Comparison of ENCODE assay signal across 29 cellular contexts in the genomic region with DNA sequence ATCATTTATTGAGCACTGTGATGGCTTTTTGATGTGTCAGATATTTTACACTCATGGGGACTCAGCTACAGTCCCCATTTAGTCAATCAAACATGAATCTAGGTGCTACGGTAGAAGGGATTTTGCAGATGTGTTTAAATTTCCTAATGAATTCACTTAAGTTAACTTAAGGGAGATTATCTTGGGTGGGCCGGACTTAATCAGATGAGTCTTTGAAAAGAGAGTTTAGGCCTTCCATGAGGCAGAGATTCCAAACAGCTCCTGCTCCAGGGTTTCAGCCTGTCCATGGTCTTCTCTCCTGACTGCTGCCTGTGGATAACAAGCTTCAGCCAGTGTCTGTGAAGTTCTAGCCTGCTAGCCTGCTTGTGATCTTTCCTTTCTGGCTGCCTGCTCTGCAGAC.
"Had no signal": no experiment of that assay in that cellular context is flagged by ENCODE, and none has a peak within 500 bp of the region (broad histone marks: within the 10 kb centered on the region; RNA-seq: fewer than 3 reads in every experiment).

No MANE protein-coding gene starts in this region.

- DNase-seq: stimulated activated CD4-positive, alpha-beta T cell treated with anti-CD3 and anti-CD28 coated beads, Interleukin-2, amount 100 ng/mL, for 48 hours; stimulated activated CD4-positive, alpha-beta T cell treated with anti-CD3 and anti-CD28 coated beads, Interleukin-4, amount 100 ng/mL, for 1 hour; stimulated activated CD4-positive, alpha-beta T cell treated with anti-CD3 and anti-CD28 coated beads, Interleukin-4, amount 100 ng/mL, for 24 hours; stimulated activated CD4-positive, alpha-beta T cell treated with anti-CD3 and anti-CD28 coated beads, Interleukin-4, amount 100 ng/mL, for 4 hours; stimulated activated CD8-positive, alpha-beta memory T cell treated with anti-CD3 and anti-CD28 coated beads, Interleukin-4, amount 100 ng/mL, for 48 hours; stimulated activated naive B cell treated with anti-CD40 and anti-IgM and Interleukin-4, amounts not matched to agents 10 μg/mL and 1 μg/mL and 100 μg/mL, for 72 hours; stimulated activated naive CD4-positive, alpha-beta T cell; stimulated activated naive CD4-positive, alpha-beta T cell treated with Interleukin-2 at 50 U/mL for 16 hours; stimulated activated naive CD8-positive, alpha-beta T cell treated with anti-CD3 and anti-CD28 coated beads, Interleukin-15, amount 100 ng/mL, for 72 hours; stimulated activated naive CD8-positive, alpha-beta T cell treated with anti-CD3 and anti-CD28 coated beads, Interleukin-15, Interleukin-2, amounts not matched to agents 100 U/mL and 50 U/mL, for 24 hours; stomach; substantia nigra; testis; thyroid gland; tibial artery; transverse colon; trophoblast cell; upper lobe of left lung; upper lobe of right lung; uterus had no signal

- H3K4me1 Mint-ChIP-seq: stimulated activated effector memory CD8-positive, alpha-beta T cell treated with anti-CD3 and anti-CD28 coated beads, Interleukin-12 subunit alpha, Interleukin-12 subunit beta, amount 100 ng/mL, for 72 hours; stimulated activated memory B cell treated with anti-CD40 and anti-IgM and Interleukin-4, amounts not matched to agents 10 μg/mL and 1 μg/mL and 100 μg/mL, for 72 hours; stimulated activated naive B cell treated with anti-CD40 and anti-IgM and Interleukin-4, amounts not matched to agents 10 μg/mL and 1 μg/mL and 100 μg/mL, for 72 hours; stimulated activated naive CD8-positive, alpha-beta T cell treated with anti-CD3 and anti-CD28 coated beads, Interleukin-15, amount 100 ng/mL, for 72 hours had no signal

- H3K36me3 Mint-ChIP-seq: stimulated activated effector memory CD8-positive, alpha-beta T cell treated with anti-CD3 and anti-CD28 coated beads, Interleukin-12 subunit alpha, Interleukin-12 subunit beta, amount 100 ng/mL, for 72 hours; stimulated activated memory B cell treated with anti-CD40 and anti-IgM and Interleukin-4, amounts not matched to agents 10 μg/mL and 1 μg/mL and 100 μg/mL, for 72 hours; stimulated activated naive B cell treated with anti-CD40 and anti-IgM and Interleukin-4, amounts not matched to agents 10 μg/mL and 1 μg/mL and 100 μg/mL, for 72 hours; type B pancreatic cell had no signal

- ATAC-seq: stimulated activated effector memory CD8-positive, alpha-beta T cell treated with anti-CD3 and anti-CD28 coated beads, Interleukin-12 subunit alpha, Interleukin-12 subunit beta, amount 100 ng/mL, for 72 hours; stimulated activated memory B cell treated with anti-CD40 and anti-IgM and Interleukin-4, amounts not matched to agents 10 μg/mL and 1 μg/mL and 100 μg/mL, for 72 hours; stimulated activated naive B cell treated with anti-CD40 and anti-IgM and Interleukin-4, amounts not matched to agents 10 μg/mL and 1 μg/mL and 100 μg/mL, for 72 hours; stimulated activated naive CD8-positive, alpha-beta T cell treated with anti-CD3 and anti-CD28 coated beads, Interleukin-15, amount 100 ng/mL, for 72 hours; stimulated activated naive CD8-positive, alpha-beta T cell treated with anti-CD3 and anti-CD28 coated beads, Interleukin-15, Interleukin-2, amounts not matched to agents 100 U/mL and 50 U/mL, for 24 hours; upper lobe of right lung had no signal

- H3K4me3 Mint-ChIP-seq: stimulated activated effector memory CD8-positive, alpha-beta T cell treated with anti-CD3 and anti-CD28 coated beads, Interleukin-12 subunit alpha, Interleukin-12 subunit beta, amount 100 ng/mL, for 72 hours; stimulated activated memory B cell treated with anti-CD40 and anti-IgM and Interleukin-4, amounts not matched to agents 10 μg/mL and 1 μg/mL and 100 μg/mL, for 72 hours; stimulated activated naive B cell treated with anti-CD40 and anti-IgM and Interleukin-4, amounts not matched to agents 10 μg/mL and 1 μg/mL and 100 μg/mL, for 72 hours; stimulated activated naive CD8-positive, alpha-beta T cell treated with anti-CD3 and anti-CD28 coated beads, Interleukin-15, amount 100 ng/mL, for 72 hours; stimulated activated naive CD8-positive, alpha-beta T cell treated with anti-CD3 and anti-CD28 coated beads, Interleukin-15, Interleukin-2, amounts not matched to agents 100 ng/mL and 50 ng/mL, for 24 hours; type B pancreatic cell had no signal

- H3K27ac ChIP-seq: stomach, suprapubic skin, testis, thoracic aorta, thyroid gland, tibial artery, tibial nerve, transverse colon, upper lobe of left lung, upper lobe of right lung, uterus, vagina had no signal

- H3K36me3 ChIP-seq: stomach, suprapubic skin, thoracic aorta, thyroid gland, tibial artery, tibial nerve, transverse colon, upper lobe of left lung, upper lobe of right lung, uterus, vagina had no signal

- H3K9me3 ChIP-seq: stomach, suprapubic skin, testis, thoracic aorta, thyroid gland, tibial artery, tibial nerve, transverse colon, upper lobe of left lung, upper lobe of right lung, uterus, vagina had no signal

- H3K27me3 Mint-ChIP-seq: stimulated activated memory B cell treated with anti-CD40 and anti-IgM and Interleukin-4, amounts not matched to agents 10 μg/mL and 1 μg/mL and 100 μg/mL, for 72 hours; stimulated activated naive CD8-positive, alpha-beta T cell treated with anti-CD3 and anti-CD28 coated beads, Interleukin-15, amount 100 ng/mL, for 72 hours; stimulated activated naive CD8-positive, alpha-beta T cell treated with anti-CD3 and anti-CD28 coated beads, Interleukin-15, Interleukin-2, amounts not matched to agents 100 ng/mL and 50 ng/mL, for 24 hours; type B pancreatic cell had no signal

- H3K9me3 Mint-ChIP-seq: stimulated activated effector memory CD8-positive, alpha-beta T cell treated with anti-CD3 and anti-CD28 coated beads, Interleukin-12 subunit alpha, Interleukin-12 subunit beta, amount 100 ng/mL, for 72 hours; stimulated activated memory B cell treated with anti-CD40 and anti-IgM and Interleukin-4, amounts not matched to agents 10 μg/mL and 1 μg/mL and 100 μg/mL, for 72 hours; stimulated activated naive B cell treated with anti-CD40 and anti-IgM and Interleukin-4, amounts not matched to agents 10 μg/mL and 1 μg/mL and 100 μg/mL, for 72 hours; stimulated activated naive CD8-positive, alpha-beta T cell treated with anti-CD3 and anti-CD28 coated beads, Interleukin-15, amount 100 ng/mL, for 72 hours; stimulated activated naive CD8-positive, alpha-beta T cell treated with anti-CD3 and anti-CD28 coated beads, Interleukin-15, Interleukin-2, amounts not matched to agents 100 ng/mL and 50 ng/mL, for 24 hours; type B pancreatic cell had no signal

- H3K4me3 ChIP-seq: stomach, suprapubic skin, testis, thoracic aorta, thyroid gland, tibial artery, tibial nerve, transverse colon, upper lobe of left lung, upper lobe of right lung, uterus, vagina had no signal

- H3K27ac Mint-ChIP-seq: stimulated activated effector memory CD8-positive, alpha-beta T cell treated with anti-CD3 and anti-CD28 coated beads, Interleukin-12 subunit alpha, Interleukin-12 subunit beta, amount 100 ng/mL, for 72 hours; stimulated activated memory B cell treated with anti-CD40 and anti-IgM and Interleukin-4, amounts not matched to agents 10 μg/mL and 1 μg/mL and 100 μg/mL, for 72 hours; stimulated activated naive B cell treated with anti-CD40 and anti-IgM and Interleukin-4, amounts not matched to agents 10 μg/mL and 1 μg/mL and 100 μg/mL, for 72 hours; stimulated activated naive CD8-positive, alpha-beta T cell treated with anti-CD3 and anti-CD28 coated beads, Interleukin-15, amount 100 ng/mL, for 72 hours; stimulated activated naive CD8-positive, alpha-beta T cell treated with anti-CD3 and anti-CD28 coated beads, Interleukin-15, Interleukin-2, amounts not matched to agents 100 ng/mL and 50 ng/mL, for 24 hours; type B pancreatic cell had no signal

- H3K27me3 ChIP-seq: stomach, suprapubic skin, testis, thyroid gland, tibial artery, tibial nerve, transverse colon, upper lobe of left lung, upper lobe of right lung, uterus, vagina had no signal

- FAIRE-seq: urothelium cell line had no signal

- H3K4me1 ChIP-seq: stomach, suprapubic skin, testis, thyroid gland, tibial artery, tibial nerve, transverse colon, upper lobe of left lung, upper lobe of right lung, uterus, vagina had no signal
